In the genomic region with DNA sequence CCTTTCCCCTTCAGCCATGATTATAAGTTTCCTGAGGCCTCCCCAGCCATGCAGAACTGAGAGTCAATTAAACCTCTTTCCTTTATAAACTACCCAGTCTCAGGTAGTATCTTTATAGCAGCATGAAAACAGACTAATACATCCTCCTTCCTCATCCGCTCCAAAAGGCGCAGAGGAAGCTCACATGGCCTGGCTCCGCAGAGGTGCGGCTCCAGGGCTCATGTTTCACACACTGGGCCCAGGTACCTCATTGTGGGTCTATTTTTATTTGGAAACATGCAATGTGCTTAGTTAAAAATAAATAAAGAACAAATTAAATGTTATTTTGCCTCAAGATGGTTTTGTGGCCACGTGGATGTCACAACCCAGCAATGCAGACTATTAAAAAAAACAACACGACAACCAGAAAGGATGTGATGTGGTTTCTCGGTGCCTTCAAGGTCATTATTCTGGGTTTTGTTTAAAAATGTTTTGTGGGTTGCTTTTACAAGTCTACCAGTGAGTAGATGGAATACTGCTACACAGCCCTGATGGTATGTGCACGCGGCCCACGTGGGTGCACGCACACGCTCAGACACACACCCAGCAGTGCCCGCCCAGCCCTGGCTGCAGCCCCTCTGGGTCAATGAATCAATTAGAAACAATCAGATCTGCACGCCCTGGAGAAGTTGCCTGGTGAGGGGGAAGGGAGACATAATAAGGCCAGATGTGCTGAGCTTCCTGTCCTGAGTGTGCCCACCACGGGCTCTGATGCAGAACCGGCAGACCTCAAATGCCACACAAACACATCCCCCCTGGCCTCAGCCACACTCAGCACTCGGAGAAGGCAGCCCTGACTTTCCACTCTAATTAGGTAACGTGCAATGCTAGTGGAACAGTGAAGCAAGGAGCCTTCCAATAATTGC, we compare ENCODE assay signal across 8 cellular contexts.
DNase-seq lines count a peak whose midpoint lies in the region; ATAC-seq and FAIRE-seq lines count a peak whose summit lies in the region.

No MANE protein-coding gene starts in this region.

- no peak for FAIRE-seq in GM18507 (lab: Jason Lieb, UNC)

- DNase-seq in GM18507 (ENCODE audit: extremely low spot score, insufficient read length, low read depth) (peak; percentile 9), astrocyte of the hippocampus (ENCODE audit: low read depth, low spot score) (peak; percentile 61), non-pigmented ciliary epithelial cell (ENCODE audit: low read depth) (peak; percentile 8), ureter (ENCODE audit: low spot score) (no peak), occipital lobe (lab: John Stamatoyannopoulos, UW) (no peak), NCI-H2227 treated with DMSO at 0.1 percent for 48 hours (lab: John Stamatoyannopoulos, UW) (no peak)

- ATAC-seq in HG03354 (IDR thresholded peaks at IDR 0.05; ENCODE audit: poor library complexity, severe bottlenecking, unreplicated experiment) (peak; percentile 62), HG02938 (IDR thresholded peaks at IDR 0.05; ENCODE audit: unreplicated experiment) (no peak)

Comparison
In these comparisons a context has a peak if more than half of its experiments do, and no peak if none do; other contexts are left out.
1. DNase-seq: peak in GM18507 (single experiment), astrocyte of the hippocampus (single experiment) and non-pigmented ciliary epithelial cell (single experiment); none in ureter (single experiment), occipital lobe (single experiment) and NCI-H2227 treated with DMSO at 0.1 percent for 48 hours (single experiment).